In the genomic region with DNA sequence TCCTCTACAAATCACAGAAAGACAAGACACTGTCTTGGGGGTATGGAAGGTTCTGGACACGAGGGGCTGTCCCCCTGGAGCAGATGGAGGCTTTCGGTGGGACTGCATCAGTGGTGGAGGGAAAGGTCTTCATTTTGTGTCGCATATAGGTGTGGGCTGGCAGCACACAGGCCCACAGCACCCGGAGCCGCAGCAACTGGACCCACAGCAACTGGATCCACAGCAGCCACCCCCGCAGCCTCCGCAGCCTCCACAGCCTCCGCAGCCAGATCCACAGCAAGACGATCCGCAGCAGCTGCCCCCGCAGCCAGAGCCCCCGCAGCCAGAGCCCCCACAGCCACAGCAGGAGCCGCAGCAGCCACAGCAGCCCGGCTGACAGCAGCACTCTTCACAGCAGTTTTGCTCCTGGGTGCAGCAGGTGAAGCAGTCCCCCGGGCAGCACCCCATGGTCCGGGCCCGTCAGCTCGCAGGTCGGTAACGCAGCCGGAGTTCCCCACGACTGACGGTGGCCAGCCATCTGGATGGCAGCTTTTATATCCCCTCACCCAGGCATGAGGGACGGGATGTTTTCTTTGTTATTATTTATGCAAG, we compare ENCODE assay signal across 27 cellular contexts. TPM values are rescaled to one million over a fixed set of nuclear protein-coding genes. Genes with fewer than 3 reads are reported as not detected.
"Had no signal": no experiment of that assay in that cellular context is flagged by ENCODE, and none has a peak within 500 bp of the region (broad histone marks: within the 10 kb centered on the region; RNA-seq: fewer than 3 reads in every experiment).

A gene with protein sequence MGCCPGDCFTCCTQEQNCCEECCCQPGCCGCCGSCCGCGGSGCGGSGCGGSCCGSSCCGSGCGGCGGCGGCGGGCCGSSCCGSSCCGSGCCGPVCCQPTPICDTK (minus strand): TSS at position 507 of the 591 bp plus-strand sequence. CDS start 60 bp downstream, at position 447.

- DNase-seq: activated CD4-positive, alpha-beta T cell treated with anti-CD3 and anti-CD28 coated beads, Interleukin-2, amount 10 ng/mL, durations not matched to agents 7 days and 5 days; activated CD4-positive, CD25-positive, alpha-beta regulatory T cell treated with anti-CD3 and anti-CD28 coated beads, Interleukin-2, amount 50 U/mL, for 72 hours; activated CD8-positive, alpha-beta memory T cell treated with anti-CD3 and anti-CD28 coated beads, Interleukin-2, amount 10 ng/mL, durations not matched to agents 7 days and 5 days; activated CD8-positive, alpha-beta T cell treated with anti-CD3 and anti-CD28 coated beads for 36 hours; activated gamma-delta T cell treated with Interleukin-2 at 50 U/mL for 16 hours; activated T-cell treated with anti-CD3 and anti-CD28 coated beads for 4 hours; adrenal gland; central memory CD4-positive, alpha-beta T cell; colonic mucosa; dorsolateral prefrontal cortex; esophagus squamous epithelium; hypothalamus; left cardiac atrium; mucosa of descending colon; nephron progenitor cell; nucleus accumbens; right lobe of liver; stimulated activated CD4-positive, alpha-beta T cell treated with anti-CD3 and anti-CD28 coated beads, Interleukin-1b, Interleukin-23, amount 100 ng/mL, for 48 hours; stimulated activated naive CD8-positive, alpha-beta T cell treated with anti-CD3 and anti-CD28 coated beads, Interleukin-15, amount 100 ng/mL, for 72 hours; tibial artery; WERI-Rb-1 had no signal

- H3K4me1 ChIP-seq: adrenal gland, ascending aorta, colonic mucosa, esophagus squamous epithelium, gastroesophageal sphincter, right lobe of liver, tibial artery had no signal

- ATAC-seq: activated CD8-positive, alpha-beta memory T cell treated with anti-CD3 and anti-CD28 coated beads, Interleukin-2, amount 10 ng/mL, durations not matched to agents 7 days and 5 days; activated CD8-positive, alpha-beta T cell treated with anti-CD3 and anti-CD28 coated beads for 36 hours; gastroesophageal sphincter; left cardiac atrium; mucosa of descending colon; right lobe of liver; stimulated activated naive CD8-positive, alpha-beta T cell treated with anti-CD3 and anti-CD28 coated beads, Interleukin-15, amount 100 ng/mL, for 72 hours had no signal

- H3K27ac Mint-ChIP-seq: activated CD4-positive, alpha-beta T cell treated with anti-CD3 and anti-CD28 coated beads, Interleukin-2, amount 10 ng/mL, durations not matched to agents 7 days and 5 days; activated CD8-positive, alpha-beta memory T cell treated with anti-CD3 and anti-CD28 coated beads, Interleukin-2, amount 10 ng/mL, durations not matched to agents 7 days and 5 days; activated CD8-positive, alpha-beta T cell treated with anti-CD3 and anti-CD28 coated beads for 36 hours; activated naive CD4-positive, alpha-beta T cell treated with anti-CD3 and anti-CD28 coated beads, Interleukin-2, amount 50 U/mL, for 24 hours; memory B cell; nephron progenitor cell; stimulated activated naive CD8-positive, alpha-beta T cell treated with anti-CD3 and anti-CD28 coated beads, Interleukin-15, amount 100 ng/mL, for 72 hours; T-helper 2 cell treated with Interferon-gamma antibody and Interleukin-4, amounts not matched to agents 5 μg/mL and 100 μg/mL, for 36 hours had no signal

- H3K9me3 ChIP-seq: colonic mucosa, right lobe of liver, tibial artery had no signal

- H3K9me3 Mint-ChIP-seq: T-helper 2 cell treated with Interferon-gamma antibody and Interleukin-4, amounts not matched to agents 5 μg/mL and 100 μg/mL, for 36 hours had no signal

- H3K27ac ChIP-seq: adrenal gland, ascending aorta, colonic mucosa, dorsolateral prefrontal cortex, esophagus squamous epithelium, gastroesophageal sphincter, right lobe of liver, tibial artery, WERI-Rb-1 had no signal

- H3K36me3 ChIP-seq: adrenal gland, ascending aorta, colonic mucosa, esophagus squamous epithelium, gastroesophageal sphincter, right lobe of liver, tibial artery, WERI-Rb-1 had no signal

- H3K4me3 Mint-ChIP-seq: activated CD4-positive, alpha-beta T cell treated with anti-CD3 and anti-CD28 coated beads, Interleukin-2, amount 10 ng/mL, durations not matched to agents 7 days and 5 days; activated CD8-positive, alpha-beta memory T cell treated with anti-CD3 and anti-CD28 coated beads, Interleukin-2, amount 10 ng/mL, durations not matched to agents 7 days and 5 days; activated CD8-positive, alpha-beta T cell treated with anti-CD3 and anti-CD28 coated beads for 36 hours; activated naive CD4-positive, alpha-beta T cell treated with anti-CD3 and anti-CD28 coated beads, Interleukin-2, amount 50 U/mL, for 24 hours; memory B cell; nephron progenitor cell; stimulated activated naive CD8-positive, alpha-beta T cell treated with anti-CD3 and anti-CD28 coated beads, Interleukin-15, amount 100 ng/mL, for 72 hours; T-helper 2 cell treated with Interferon-gamma antibody and Interleukin-4, amounts not matched to agents 5 μg/mL and 100 μg/mL, for 36 hours had no signal

- H3K4me3 ChIP-seq: adrenal gland, ascending aorta, colonic mucosa, dorsolateral prefrontal cortex, esophagus squamous epithelium, gastroesophageal sphincter, mucosa of descending colon, right lobe of liver, tibial artery had no signal

- H3K27me3 Mint-ChIP-seq: activated CD8-positive, alpha-beta T cell treated with anti-CD3 and anti-CD28 coated beads for 36 hours; activated naive CD4-positive, alpha-beta T cell treated with anti-CD3 and anti-CD28 coated beads, Interleukin-2, amount 50 U/mL, for 24 hours; stimulated activated naive CD8-positive, alpha-beta T cell treated with anti-CD3 and anti-CD28 coated beads, Interleukin-15, amount 100 ng/mL, for 72 hours had no signal

- H3K27me3 ChIP-seq: adrenal gland, ascending aorta, colonic mucosa, right lobe of liver had no signal

- H3K4me1 Mint-ChIP-seq: nephron progenitor cell had no signal

RNA-seq across cellular contexts. Expression of the gene that starts here (rescaled TPM):
- total RNA-seq: activated CD4-positive, alpha-beta T cell treated with anti-CD3 and anti-CD28 coated beads, Interleukin-2, amount 10 ng/mL, durations not matched to agents 7 days and 5 days; activated CD8-positive, alpha-beta memory T cell treated with anti-CD3 and anti-CD28 coated beads, Interleukin-2, amount 10 ng/mL, durations not matched to agents 7 days and 5 days; activated CD8-positive, alpha-beta T cell treated with anti-CD3 and anti-CD28 coated beads for 36 hours; adrenal gland; ascending aorta; colonic mucosa; dorsolateral prefrontal cortex; esophagus squamous epithelium; gastroesophageal sphincter; left cardiac atrium; mucosa of descending colon; right lobe of liver; urinary bladder had no signal
- polyA plus RNA-seq: adrenal gland, urinary bladder had no signal
